In the genomic region with DNA sequence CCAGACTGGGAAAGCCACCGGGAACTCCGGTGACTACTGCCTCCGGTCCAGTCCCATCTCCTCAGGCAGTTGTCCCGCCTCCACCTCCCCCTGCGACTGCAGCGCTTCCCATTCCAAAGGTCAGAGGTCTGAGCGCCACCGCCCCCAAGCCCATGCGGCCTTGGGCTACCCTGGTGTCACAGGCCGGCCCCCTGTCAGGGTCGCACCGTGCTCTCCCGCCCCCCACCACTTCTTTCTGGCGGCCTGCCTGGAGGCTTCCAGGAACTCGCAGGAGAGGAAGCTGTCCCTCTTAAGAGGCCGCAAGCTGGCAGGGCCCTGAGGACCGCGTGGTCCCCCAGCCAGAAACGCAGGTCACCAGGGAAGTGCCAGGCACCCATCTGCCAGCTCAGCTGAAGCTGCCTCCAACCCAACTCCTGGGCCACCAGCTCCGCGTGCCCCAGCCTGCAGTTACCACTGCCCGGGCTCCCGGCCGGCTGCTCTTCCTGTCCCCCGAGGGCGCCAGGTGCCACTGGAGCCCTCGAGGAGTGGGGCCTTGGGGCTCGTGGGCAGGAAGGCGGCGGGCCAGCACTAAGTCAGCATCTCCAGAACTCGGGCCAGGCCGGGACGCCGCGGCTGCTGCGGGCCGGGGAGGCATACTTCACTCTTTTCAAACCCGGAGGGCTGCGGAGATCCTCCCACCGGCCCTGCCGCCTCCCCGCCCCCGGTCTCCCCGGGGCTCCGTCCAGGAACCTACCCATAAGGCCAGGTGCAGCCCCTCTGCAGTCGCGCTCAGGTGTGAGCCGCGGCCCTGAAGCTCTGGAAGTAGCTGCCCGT, we compare ENCODE assay signal across 8 cellular contexts.
DNase-seq lines count a peak whose midpoint lies in the region; ATAC-seq and TF ChIP-seq lines count a peak whose summit lies in the region.

No MANE protein-coding gene starts in this region.

- H3K9me3 ChIP-seq in CD4-positive, CD25-positive, alpha-beta regulatory T cell (ENCODE audit: control insufficient read depth in 2 of 2, low read length in 2 of 2) = no peaks in the 10 kb centered on the region

- peak; percentile 53 to 65 for ATAC-seq in CD4-positive, CD25-positive, alpha-beta regulatory T cell (ENCODE audit: low read depth in 2 of 2)
- peak; percentile 26 for ATAC-seq in GM21367 (IDR thresholded peaks at IDR 0.05; ENCODE audit: unreplicated experiment)
- peak; percentile 67 for ATAC-seq in Right ventricle myocardium superior (ENCODE audit: poor library complexity)
- ATAC-seq in HG02938 (IDR thresholded peaks at IDR 0.05; ENCODE audit: unreplicated experiment) = no peak

- intact Hi-C loops in activated naive CD4-positive, alpha-beta T cell treated with anti-CD3 and anti-CD28 coated beads for 36 hours (cut with micrococcal nuclease) = loop anchor here (1.0 to 2.0 kb wide), 2 partner anchors 22 to 63 kb away; no protein-coding TSS in a partner anchor
- intact Hi-C loops in Right ventricle myocardium superior (cut with DNase I) = no loop called here

- peak overlapping the region; percentile 86 to 91 (median 89) for H3K4me3 Mint-ChIP-seq in CD4-positive, CD25-positive, alpha-beta regulatory T cell
- peak overlapping the region; percentile 81 for H3K4me3 Mint-ChIP-seq in activated naive CD4-positive, alpha-beta T cell treated with anti-CD3 and anti-CD28 coated beads for 36 hours
- H3K4me3 Mint-ChIP-seq in osteocyte (ENCODE audit: unreplicated experiment) = peak overlapping the region; percentile 79

- CTCF ChIA-PET in activated naive CD4-positive, alpha-beta T cell treated with anti-CD3 and anti-CD28 coated beads for 36 hours (lab: Charles Lee) = no interaction called here

- H3K27ac ChIP-seq in CD4-positive, CD25-positive, alpha-beta regulatory T cell (ENCODE audit: insufficient read depth, low read length, poor library complexity, severe bottlenecking) = peak overlapping the region; percentile 59

- H3K4me1 Mint-ChIP-seq in CD4-positive, CD25-positive, alpha-beta regulatory T cell = peaks cover 14 to 50% (median 22%) of the 10 kb centered on the region in 4 donors
- peaks cover 18% of the 10 kb centered on the region for H3K4me1 Mint-ChIP-seq in activated naive CD4-positive, alpha-beta T cell treated with anti-CD3 and anti-CD28 coated beads for 36 hours (ENCODE audit: low read depth)
- H3K4me1 Mint-ChIP-seq in osteocyte (ENCODE audit: unreplicated experiment) = peaks cover 29% of the 10 kb centered on the region

- DNase-seq in CD4-positive, CD25-positive, alpha-beta regulatory T cell = peak; percentile 10 to 72 (median 47)
- DNase-seq in NCI-H345 treated with DMSO at 0.1 percent for 48 hours (lab: John Stamatoyannopoulos, UW; ENCODE audit: unreplicated experiment) = peak; percentile 39
- peak; percentile 45 for DNase-seq in activated naive CD4-positive, alpha-beta T cell treated with anti-CD3 and anti-CD28 coated beads for 36 hours
- DNase-seq in Right ventricle myocardium superior = peak; percentile 75
- DNase-seq in osteocyte (ENCODE audit: extremely low spot score, unreplicated experiment) = peak; percentile 88
- DNase-seq in T1000 (lab: John Stamatoyannopoulos, UW) = no peak

- peaks cover 23% of the 10 kb centered on the region for H3K36me3 Mint-ChIP-seq in CD4-positive, CD25-positive, alpha-beta regulatory T cell
- peaks cover 30% of the 10 kb centered on the region for H3K36me3 Mint-ChIP-seq in activated naive CD4-positive, alpha-beta T cell treated with anti-CD3 and anti-CD28 coated beads for 36 hours (ENCODE audit: low read depth)
- H3K36me3 Mint-ChIP-seq in osteocyte (ENCODE audit: unreplicated experiment) = peaks cover 34% of the 10 kb centered on the region

- H3K36me3 ChIP-seq in CD4-positive, CD25-positive, alpha-beta regulatory T cell (ENCODE audit: control insufficient read depth, insufficient read depth, low read length) = peaks cover 29% of the 10 kb centered on the region

- H3K4me3 ChIP-seq in CD4-positive, CD25-positive, alpha-beta regulatory T cell (ENCODE audit: low read depth, low read length) = peak overlapping the region; percentile 26

- TF ChIP-seq CTCF in osteocyte (IDR thresholded peaks at IDR 0.05) = no peak

- H3K27ac Mint-ChIP-seq in CD4-positive, CD25-positive, alpha-beta regulatory T cell = peak overlapping the region; percentile 66 to 92 (median 78)
- H3K27ac Mint-ChIP-seq in activated naive CD4-positive, alpha-beta T cell treated with anti-CD3 and anti-CD28 coated beads for 36 hours = peak overlapping the region; percentile 85
- peak overlapping the region; percentile 84 for H3K27ac Mint-ChIP-seq in osteocyte (ENCODE audit: unreplicated experiment)

- H3K4me1 ChIP-seq in CD4-positive, CD25-positive, alpha-beta regulatory T cell (ENCODE audit: control insufficient read depth, insufficient read depth, low read length, poor library complexity, severe bottlenecking) = peaks cover 15% of the 10 kb centered on the region

- H3K9me3 Mint-ChIP-seq in CD4-positive, CD25-positive, alpha-beta regulatory T cell = no peaks in the 10 kb centered on the region
- H3K9me3 Mint-ChIP-seq in activated naive CD4-positive, alpha-beta T cell treated with anti-CD3 and anti-CD28 coated beads for 36 hours = no peaks in the 10 kb centered on the region
- H3K9me3 Mint-ChIP-seq in osteocyte (ENCODE audit: unreplicated experiment) = no peaks in the 10 kb centered on the region

- no peaks in the 10 kb centered on the region for H3K27me3 ChIP-seq in CD4-positive, CD25-positive, alpha-beta regulatory T cell (ENCODE audit: control insufficient read depth, insufficient read depth, low read length)

- H3K27me3 Mint-ChIP-seq in CD4-positive, CD25-positive, alpha-beta regulatory T cell = no peaks in the 10 kb centered on the region
- no peaks in the 10 kb centered on the region for H3K27me3 Mint-ChIP-seq in activated naive CD4-positive, alpha-beta T cell treated with anti-CD3 and anti-CD28 coated beads for 36 hours (ENCODE audit: low read depth)
- H3K27me3 Mint-ChIP-seq in osteocyte (ENCODE audit: unreplicated experiment) = no peaks in the 10 kb centered on the region
